Comparison of ENCODE assay signal across 9 cellular contexts in genomic region chr5:173001229-173001841, GRCh38. TPM values are rescaled to one million over a fixed set of nuclear protein-coding genes. Genes with fewer than 3 reads are reported as not detected.
A peak's percentile ranks its signal among the peaks of the same experiment; 100 is the strongest.
DNase-seq lines count a peak whose midpoint lies in the region; ATAC-seq and TF ChIP-seq lines count a peak whose summit lies in the region.
"Had no signal": no experiment of that assay in that cellular context is flagged by ENCODE, and none has a peak within 500 bp of the region (broad histone marks: within the 10 kb centered on the region; RNA-seq: fewer than 3 reads in every experiment).

No MANE protein-coding gene starts in this region.

- no peaks in the 10 kb centered on the region for H3K4me1 ChIP-seq in trophoblast cell (ENCODE audit: control insufficient read depth in 1 of 2, insufficient read depth in 2 of 2, low read length in 2 of 2)
- peaks cover 5% of the 10 kb centered on the region for H3K4me1 ChIP-seq in foreskin keratinocyte

- H2BK5ac ChIP-seq in trophoblast cell (ENCODE audit: low read depth, low read length, poor library complexity) = no peak overlapping the region

- no peak for TF ChIP-seq CTCF in foreskin keratinocyte (conservative IDR thresholded peaks at IDR 0.05)

- H2AK5ac ChIP-seq in trophoblast cell (ENCODE audit: low read length) = no peak overlapping the region

- H2BK120ac ChIP-seq in trophoblast cell (ENCODE audit: insufficient read depth, low read length, poor library complexity) = no peak overlapping the region

- H3K27ac ChIP-seq in trophoblast cell (ENCODE audit: low read depth, low read length) (no peak overlapping the region), foreskin keratinocyte (no peak overlapping the region)
- H3K27ac ChIP-seq: adrenal gland had no signal

- no CpG with 5 or more reads among the region's 9 CpGs for WGBS in trophoblast cell (ENCODE audit: extremely low coverage, insufficient coverage, insufficient read length)

- H3K27me3 Mint-ChIP-seq in IgD-negative memory B cell = no peaks in the 10 kb centered on the region

- peak overlapping the region in 2 of 4 donors; percentile 68 to 78 for H3K4me3 Mint-ChIP-seq in IgD-negative memory B cell

- H3K27ac Mint-ChIP-seq in IgD-negative memory B cell = peak overlapping the region; percentile 72 to 95 (median 82)

- no peak overlapping the region for H4K8ac ChIP-seq in trophoblast cell (ENCODE audit: low read depth, low read length)

- H3K79me1 ChIP-seq in trophoblast cell (ENCODE audit: low read length) = no peaks in the 10 kb centered on the region

- no peak for DNase-seq in trophoblast cell
- DNase-seq in nucleus accumbens (lab: John Stamatoyannopoulos, UW) = no peak
- no peak for DNase-seq in foreskin keratinocyte
- DNase-seq: KG1 had no signal

- H3K4me3 ChIP-seq in trophoblast cell (ENCODE audit: low read depth, low read length) = no peak overlapping the region
- H3K4me3 ChIP-seq: adrenal gland had no signal

- H3K79me2 ChIP-seq in trophoblast cell (ENCODE audit: control insufficient read depth, insufficient read depth, low read length, poor library complexity) = peaks cover 2% of the 10 kb centered on the region

- no peak overlapping the region for H2AFZ ChIP-seq in trophoblast cell (ENCODE audit: insufficient read depth, low read length, poor library complexity)

- H3K9ac ChIP-seq in trophoblast cell (ENCODE audit: low read length) = no peak overlapping the region

- H3K36me3 Mint-ChIP-seq in IgD-negative memory B cell = peaks cover 5% of the 10 kb centered on the region

- peaks cover 2 to 3% of the 10 kb centered on the region in 2 experiments for H3K36me3 ChIP-seq in trophoblast cell (ENCODE audit: control insufficient read depth in 1 of 2, insufficient read depth in 2 of 2, low read length in 2 of 2)

- H2BK12ac ChIP-seq in trophoblast cell (ENCODE audit: low read length) = no peak overlapping the region

- H3K4me2 ChIP-seq in trophoblast cell (ENCODE audit: low read length) = no peak overlapping the region

- peak overlapping the region; percentile 51 for H3K18ac ChIP-seq in trophoblast cell (ENCODE audit: low read length)

- H3K9me3 Mint-ChIP-seq in IgD-negative memory B cell = no peaks in the 10 kb centered on the region

- H3K14ac ChIP-seq in trophoblast cell (ENCODE audit: low read length) = no peak overlapping the region

- no peak overlapping the region for H4K12ac ChIP-seq in trophoblast cell (ENCODE audit: low read depth, low read length)

- no peaks in the 10 kb centered on the region for H3K27me3 ChIP-seq in trophoblast cell (ENCODE audit: insufficient read depth, low read length)
- H3K27me3 ChIP-seq in foreskin keratinocyte = no peaks in the 10 kb centered on the region
- H3K27me3 ChIP-seq: adrenal gland had no signal

- no peak overlapping the region for H3K4ac ChIP-seq in trophoblast cell (ENCODE audit: low read depth, low read length)

- ATAC-seq in GM18907 (IDR thresholded peaks at IDR 0.05; ENCODE audit: unreplicated experiment) = peak; percentile 78
- peak; percentile 69 for ATAC-seq in GM21723 (IDR thresholded peaks at IDR 0.05; ENCODE audit: unreplicated experiment)
- ATAC-seq in foreskin keratinocyte = no peak
- ATAC-seq in esophagus mucosa = no peak

- no peak overlapping the region for H3K23ac ChIP-seq in trophoblast cell (ENCODE audit: low read length)

- H3K4me1 Mint-ChIP-seq in IgD-negative memory B cell = peaks cover 47 to 53% (median 53%) of the 10 kb centered on the region in 3 donors

- H3K9me3 ChIP-seq in trophoblast cell (ENCODE audit: insufficient read depth, low read depth, low read length) = peaks cover 1% of the 10 kb centered on the region
- H3K9me3 ChIP-seq: adrenal gland had no signal

- H4K91ac ChIP-seq in trophoblast cell (ENCODE audit: low read depth, low read length) = no peak overlapping the region

RNA-seq across cellular contexts. Expression of gene ATP6V0E1, which starts 17.8 kb away (rescaled TPM):
- 427 TPM for polyA plus RNA-seq in IgD-negative memory B cell
- 246 and 249 TPM in 2 replicates for polyA plus RNA-seq in trophoblast cell (2013)
- 136 and 157 TPM in 2 replicates for total RNA-seq in foreskin keratinocyte
- polyA plus RNA-seq in foreskin keratinocyte = 279 and 299 TPM in 2 replicates
- 121 TPM for total RNA-seq in esophagus mucosa

RNA-seq across cellular contexts. Expression of gene RPL26L1, which starts 42.1 kb away (rescaled TPM):
- polyA plus RNA-seq in IgD-negative memory B cell = 27.9 TPM
- 61.9 and 63.3 TPM in 2 replicates for polyA plus RNA-seq in trophoblast cell (2013)
- total RNA-seq in foreskin keratinocyte = 71.0 and 80.3 TPM in 2 replicates
- 101 and 110 TPM in 2 replicates for polyA plus RNA-seq in foreskin keratinocyte
- total RNA-seq in esophagus mucosa = 40.9 TPM

RNA-seq across cellular contexts. Expression of gene CREBRF, which starts 54.8 kb away (rescaled TPM):
- polyA plus RNA-seq in IgD-negative memory B cell (53.6 TPM), foreskin keratinocyte (0.25 and 0.31 TPM in 2 replicates)
- polyA plus RNA-seq in trophoblast cell (2013) = 6.1 and 6.2 TPM in 2 replicates
- total RNA-seq in foreskin keratinocyte (2.8 and 2.9 TPM in 2 replicates), esophagus mucosa (6.5 TPM)

Comparison
In these comparisons a context has a peak if more than half of its experiments do, and no peak if none do; other contexts are left out.
1. ATAC-seq: peak in GM18907 (single experiment) and GM21723 (single experiment); none in foreskin keratinocyte (single experiment) and esophagus mucosa (single experiment).